Comparison of ENCODE assay signal across 15 cellular contexts in the genomic region with DNA sequence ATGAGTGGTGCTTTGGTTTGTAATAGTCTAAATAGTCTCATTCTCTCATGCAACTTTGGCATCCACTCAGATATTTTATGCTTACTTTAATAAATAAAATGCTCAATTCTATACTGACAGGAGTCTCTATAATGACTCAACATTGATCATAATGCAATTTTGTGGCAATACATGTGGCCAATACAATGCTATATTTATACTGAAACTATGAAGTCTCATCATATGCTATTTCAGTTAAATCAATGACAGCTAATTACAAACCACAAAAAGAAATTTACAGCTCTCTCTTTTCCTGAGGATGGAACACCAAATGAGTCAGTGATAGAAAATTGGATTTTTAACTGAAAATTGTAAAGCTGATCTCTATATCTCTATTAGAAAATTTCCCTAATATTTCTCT.
"Had no signal": no experiment of that assay in that cellular context is flagged by ENCODE, and none has a peak within 500 bp of the region (broad histone marks: within the 10 kb centered on the region; RNA-seq: fewer than 3 reads in every experiment).

No MANE protein-coding gene starts in this region.

- ATAC-seq: heart right ventricle; left lung; psoas muscle; sciatic nerve; stimulated activated naive CD8-positive, alpha-beta T cell treated with anti-CD3 and anti-CD28 coated beads, Interleukin-15, Interleukin-2, amounts not matched to agents 100 U/mL and 50 U/mL, for 24 hours had no signal

- H3K27ac Mint-ChIP-seq: activated CD4-positive, alpha-beta T cell treated with anti-CD3 and anti-CD28 coated beads, Interleukin-2, amount 10 ng/mL, durations not matched to agents 7 days and 5 days; activated naive CD4-positive, alpha-beta T cell treated with anti-CD3 and anti-CD28 coated beads for 36 hours; memory B cell; natural killer cell treated with Interleukin-12 subunit alpha and Interleukin-12 subunit beta and Interleukin-15 and Interleukin-18, amount 100 ng/mL, for 72 hours; type B pancreatic cell had no signal

- DNase-seq: activated B cell treated with CpG ODN at 0.5 μM for 24 hours; activated CD4-positive, alpha-beta T cell treated with anti-CD3 and anti-CD28 coated beads, Interleukin-2, amount 10 ng/mL, durations not matched to agents 7 days and 5 days; activated CD8-positive, alpha-beta memory T cell treated with anti-CD3 and anti-CD28 coated beads for 24 hours; activated naive CD4-positive, alpha-beta T cell treated with anti-CD3 and anti-CD28 coated beads for 36 hours; esophagus squamous epithelium; heart right ventricle; left lung; psoas muscle; stimulated activated CD4-positive, alpha-beta T cell treated with anti-CD3 and anti-CD28 coated beads, Interleukin-2, amount 100 ng/mL, for 48 hours; stimulated activated naive CD8-positive, alpha-beta T cell treated with anti-CD3 and anti-CD28 coated beads, Interleukin-15, Interleukin-2, amounts not matched to agents 100 U/mL and 50 U/mL, for 24 hours had no signal

- H3K9me3 Mint-ChIP-seq: activated B cell treated with CpG ODN at 0.5 μM for 24 hours; activated CD4-positive, alpha-beta T cell treated with anti-CD3 and anti-CD28 coated beads, Interleukin-2, amount 10 ng/mL, durations not matched to agents 7 days and 5 days; activated naive CD4-positive, alpha-beta T cell treated with anti-CD3 and anti-CD28 coated beads for 36 hours; memory B cell; natural killer cell treated with Interleukin-12 subunit alpha and Interleukin-12 subunit beta and Interleukin-15 and Interleukin-18, amount 100 ng/mL, for 72 hours had no signal

- H3K4me1 ChIP-seq: psoas muscle had no signal

- H3K4me1 Mint-ChIP-seq: activated CD4-positive, alpha-beta T cell treated with anti-CD3 and anti-CD28 coated beads, Interleukin-2, amount 10 ng/mL, durations not matched to agents 7 days and 5 days had no signal

- H3K27ac ChIP-seq: esophagus squamous epithelium, heart right ventricle, left lung, psoas muscle, suprapubic skin had no signal

- H3K4me3 ChIP-seq: esophagus squamous epithelium, heart right ventricle, left lung, psoas muscle, suprapubic skin had no signal

- H3K27me3 Mint-ChIP-seq: activated B cell treated with CpG ODN at 0.5 μM for 24 hours; activated CD4-positive, alpha-beta T cell treated with anti-CD3 and anti-CD28 coated beads, Interleukin-2, amount 10 ng/mL, durations not matched to agents 7 days and 5 days; memory B cell; type B pancreatic cell had no signal

- H3K4me3 Mint-ChIP-seq: activated B cell treated with CpG ODN at 0.5 μM for 24 hours; activated CD4-positive, alpha-beta T cell treated with anti-CD3 and anti-CD28 coated beads, Interleukin-2, amount 10 ng/mL, durations not matched to agents 7 days and 5 days; activated naive CD4-positive, alpha-beta T cell treated with anti-CD3 and anti-CD28 coated beads for 36 hours; memory B cell; natural killer cell treated with Interleukin-12 subunit alpha and Interleukin-12 subunit beta and Interleukin-15 and Interleukin-18, amount 100 ng/mL, for 72 hours; type B pancreatic cell had no signal

- H3K27me3 ChIP-seq: esophagus squamous epithelium, heart right ventricle, left lung, suprapubic skin had no signal

- H3K9me3 ChIP-seq: esophagus squamous epithelium, heart right ventricle, left lung, psoas muscle, suprapubic skin had no signal

- H3K36me3 ChIP-seq: left lung had no signal

- H3K36me3 Mint-ChIP-seq: natural killer cell treated with Interleukin-12 subunit alpha and Interleukin-12 subunit beta and Interleukin-15 and Interleukin-18, amount 100 ng/mL, for 72 hours had no signal
